ENCODE assay signal across 17 cellular contexts in the genomic region with DNA sequence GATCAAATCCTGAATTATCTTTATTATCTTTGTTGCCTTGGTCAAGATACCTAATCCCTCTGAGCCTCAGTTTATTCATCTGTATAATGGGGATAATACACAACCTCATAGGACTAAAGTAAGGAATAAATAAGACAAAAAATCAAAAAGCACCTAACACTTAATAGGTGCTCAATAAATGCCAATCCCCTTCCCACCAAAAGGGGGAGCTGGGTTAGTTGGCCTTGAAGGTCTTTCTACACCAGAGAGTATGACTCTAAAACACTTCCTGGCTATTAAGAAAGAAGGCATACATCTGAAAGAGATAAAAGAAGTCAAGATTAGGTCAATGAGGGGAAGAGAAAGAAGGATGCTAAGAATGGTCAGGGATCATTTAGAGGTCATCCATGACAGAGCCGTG. TPM values are rescaled to one million over a fixed set of nuclear protein-coding genes. Genes with fewer than 3 reads are reported as not detected.
DNase-seq lines count a peak whose midpoint lies in the region; ATAC-seq and TF ChIP-seq lines count a peak whose summit lies in the region.
"Had no signal": no experiment of that assay in that cellular context is flagged by ENCODE, and none has a peak within 500 bp of the region (broad histone marks: within the 10 kb centered on the region; RNA-seq: fewer than 3 reads in every experiment).

No MANE protein-coding gene starts in this region.

- DNase-seq in cardiac muscle cell (ENCODE audit: low read depth in 1 of 2, low spot score in 1 of 2) (no peak), heart left ventricle (no peak), NAMALWA (ENCODE audit: low spot score) (peak; percentile 53), astrocyte of the spinal cord (ENCODE audit: low read depth, low spot score) (no peak), RWPE1 (ENCODE audit: low spot score) (no peak), substantia nigra (lab: John Stamatoyannopoulos, UW) (no peak)
- DNase-seq: activated naive CD4-positive, alpha-beta T cell treated with anti-CD3 and anti-CD28 coated beads for 36 hours; gastrocnemius medialis; mucosa of descending colon; T-cell had no signal

- WGBS in heart left ventricle, 4 donors, result 58 to 70% (median 61%) methylated on average over 1 of the region's 1 CpG

- H3K27ac ChIP-seq in cardiac muscle cell, result no peak overlapping the region
- no peak overlapping the region for H3K27ac ChIP-seq in heart left ventricle
- H3K27ac ChIP-seq in RWPE1, result no peak overlapping the region
- no peak overlapping the region for H3K27ac ChIP-seq in substantia nigra (ENCODE audit: low read depth, low read length, poor library complexity, severe bottlenecking)
- H3K27ac ChIP-seq: gastrocnemius medialis, parathyroid adenoma had no signal

- POLR2A ChIA-PET in RWPE1 (lab: Yijun Ruan, JAX; ENCODE audit: low non-redundant PET), result no interaction called here

- no peak for TF ChIP-seq POLR2A in heart left ventricle (IDR thresholded peaks at IDR 0.05)

- H3K4me1 ChIP-seq in cardiac muscle cell (ENCODE audit: low read depth) (peaks cover 8% of the 10 kb centered on the region), heart left ventricle (peaks cover 0 to 32% (median 11%) of the 10 kb centered on the region in 12 donors)

- H3K4me3 ChIP-seq in cardiac muscle cell, result no peak overlapping the region
- no peak overlapping the region for H3K4me3 ChIP-seq in heart left ventricle
- H3K4me3 ChIP-seq in astrocyte of the spinal cord (ENCODE audit: low read depth, low read length), result no peak overlapping the region
- H3K4me3 ChIP-seq: gastrocnemius medialis, mucosa of descending colon, skin epidermis had no signal

- H3K9me3 ChIP-seq in cardiac muscle cell (ENCODE audit: low read depth) (no peaks in the 10 kb centered on the region), heart left ventricle (no peaks in the 10 kb centered on the region)
- H3K9me3 ChIP-seq: gastrocnemius medialis, mucosa of descending colon had no signal

- H3K36me3 ChIP-seq in cardiac muscle cell (no peaks in the 10 kb centered on the region), heart left ventricle (no peaks in the 10 kb centered on the region)
- H3K36me3 ChIP-seq: gastrocnemius medialis had no signal

- intact Hi-C loops in heart left ventricle (cut with DNase I), result loop anchor here in 6 of 10 donors (5.0 to 10.0 kb wide), 4 partner anchors 36 to 76 kb away; a partner anchor contains a TSS

- H3K27me3 ChIP-seq in cardiac muscle cell (peaks cover 31% of the 10 kb centered on the region), heart left ventricle (no peaks in the 10 kb centered on the region)
- H3K27me3 ChIP-seq: gastrocnemius medialis had no signal

- ATAC-seq in heart left ventricle, result no peak
- ATAC-seq in GM19328 (IDR thresholded peaks at IDR 0.05; ENCODE audit: unreplicated experiment), result no peak
- no peak for ATAC-seq in HG02588 (IDR thresholded peaks at IDR 0.05; ENCODE audit: unreplicated experiment)
- ATAC-seq: gastrocnemius medialis, mucosa of descending colon, T-cell had no signal

- peak; percentile 31 for TF ChIP-seq CTCF in cardiac muscle cell (IDR thresholded peaks at IDR 0.05; ENCODE audit: low read depth, low read length)
- no peak for TF ChIP-seq CTCF in heart left ventricle (IDR thresholded peaks at IDR 0.05)
- TF ChIP-seq CTCF in astrocyte of the spinal cord (IDR thresholded peaks at IDR 0.05; ENCODE audit: low read depth, low read length), result peak; percentile 17
- TF ChIP-seq CTCF in RWPE1 (conservative IDR thresholded peaks at IDR 0.05; ENCODE audit: low read depth), result no peak

- in situ Hi-C loops in astrocyte of the spinal cord (cut with HindIII; ENCODE audit: low sequenced_read_pairs), result no loop called here

- CTCF ChIA-PET in RWPE1 (lab: Yijun Ruan, JAX), result interaction anchor here (1.0 kb wide), 1 partner anchor 12 kb away, joined by 3 read pairs; no protein-coding TSS in a partner anchor

RNA-seq across cellular contexts. Expression of a gene that starts 11.1 kb away (rescaled TPM):
- total RNA-seq in cardiac muscle cell (not detected in 2 replicates), heart left ventricle (not detected)
- polyA plus RNA-seq in cardiac muscle cell (not detected in 2 replicates), heart left ventricle (under 1 TPM in 1 of 2 donors, not detected in 1; 0.27 TPM)
- total RNA-seq: activated naive CD4-positive, alpha-beta T cell treated with anti-CD3 and anti-CD28 coated beads for 36 hours; bronchial epithelial cell; gastrocnemius medialis; M059J; mucosa of descending colon; T-cell had no signal
- polyA plus RNA-seq: AG04450 had no signal

RNA-seq across cellular contexts. Expression of a gene that starts 24.7 kb away (rescaled TPM):
- total RNA-seq in cardiac muscle cell, result not detected in 2 replicates
- polyA plus RNA-seq in cardiac muscle cell, result not detected in 2 replicates
- 10 to 100 TPM in 1 of 9 donors, 1 to 10 TPM in 7, under 1 TPM in 1; 0.79 to 44.9 (median 1.8) TPM for total RNA-seq in heart left ventricle
- 1 to 10 TPM in 1 of 2 donors, under 1 TPM in 1; 0.50 to 1.5 TPM for polyA plus RNA-seq in heart left ventricle
- total RNA-seq: bronchial epithelial cell had no signal
- polyA plus RNA-seq: AG04450 had no signal

RNA-seq across cellular contexts. Expression of a gene that starts 48.6 kb away (rescaled TPM):
- total RNA-seq in cardiac muscle cell (0.14 TPM in 1 of 2 replicates, not detected in the other), heart left ventricle (1 to 10 TPM in 1 of 9 donors, under 1 TPM in 6, not detected in 2; 0.31 to 1.8 (median 0.62) TPM)
- polyA plus RNA-seq in cardiac muscle cell (not detected in 2 replicates), heart left ventricle (1 to 10 TPM in 1 of 2 donors, under 1 TPM in 1; 0.29 to 1.3 TPM)
- total RNA-seq: gastrocnemius medialis had no signal

RNA-seq across cellular contexts. Expression of a gene that starts 49.2 kb away (rescaled TPM):
- not detected in 2 replicates for total RNA-seq in cardiac muscle cell
- not detected in 2 replicates for polyA plus RNA-seq in cardiac muscle cell
- 1 to 10 TPM in 2 of 9 donors, under 1 TPM in 1, not detected in 6; 0.21 to 2.0 (median 1.9) TPM for total RNA-seq in heart left ventricle
- polyA plus RNA-seq in heart left ventricle, result not detected
- total RNA-seq: activated naive CD4-positive, alpha-beta T cell treated with anti-CD3 and anti-CD28 coated beads for 36 hours; bronchial epithelial cell; gastrocnemius medialis; M059J had no signal
- polyA plus RNA-seq: AG04450 had no signal

Comparison
In these comparisons a context has a peak if more than half of its experiments do, and no peak if none do; other contexts are left out.
1. CTCF ChIP-seq: peak in cardiac muscle cell (single experiment) and astrocyte of the spinal cord (single experiment); none in heart left ventricle (0 of 12) and RWPE1 (single experiment).